9 cellular contexts compared by ENCODE assay signal in genomic region chr12:111056618-111057521, GRCh38. TPM values are rescaled to one million over a fixed set of nuclear protein-coding genes. Genes with fewer than 3 reads are reported as not detected.
A peak's percentile ranks its signal among the peaks of the same experiment; 100 is the strongest.
DNase-seq lines count a peak whose midpoint lies in the region; ATAC-seq, FAIRE-seq and TF ChIP-seq lines count a peak whose summit lies in the region.
"Had no signal": no experiment of that assay in that cellular context is flagged by ENCODE, and none has a peak within 500 bp of the region (broad histone marks: within the 10 kb centered on the region; RNA-seq: fewer than 3 reads in every experiment).

No MANE protein-coding gene starts in this region.

- peaks cover 18% of the 10 kb centered on the region for H3K36me3 Mint-ChIP-seq in T-helper 1 cell treated with Interleukin-12 subunit alpha and Interleukin-12 subunit beta and Interleukin-4 antibody, amounts not matched to agents 30 μg/mL and 1 μg/mL, for 36 hours (ENCODE audit: low read depth)
- peaks cover 13% of the 10 kb centered on the region for H3K36me3 Mint-ChIP-seq in activated naive CD8-positive, alpha-beta T cell treated with anti-CD3 and anti-CD28 coated beads for 36 hours
- no peaks in the 10 kb centered on the region for H3K36me3 Mint-ChIP-seq in HFFc6 (ENCODE audit: low read depth)

- no peaks in the 10 kb centered on the region for H3K36me3 ChIP-seq in MM.1S (replicated peaks; ENCODE audit: insufficient read depth, low read length)
- H3K36me3 ChIP-seq: upper lobe of left lung had no signal

- H3K4me2 ChIP-seq in MM.1S (ENCODE audit: low read depth, low read length), result no peak overlapping the region

- H3K4me3 Mint-ChIP-seq in T-helper 1 cell treated with Interleukin-12 subunit alpha and Interleukin-12 subunit beta and Interleukin-4 antibody, amounts not matched to agents 30 μg/mL and 1 μg/mL, for 36 hours, result peak overlapping the region; percentile 43
- peak overlapping the region; percentile 2 for H3K4me3 Mint-ChIP-seq in activated naive CD8-positive, alpha-beta T cell treated with anti-CD3 and anti-CD28 coated beads for 36 hours
- H3K4me3 Mint-ChIP-seq in HFFc6, result no peak overlapping the region

- peaks cover 26% of the 10 kb centered on the region for H3K9me3 Mint-ChIP-seq in T-helper 1 cell treated with Interleukin-12 subunit alpha and Interleukin-12 subunit beta and Interleukin-4 antibody, amounts not matched to agents 30 μg/mL and 1 μg/mL, for 36 hours
- peaks cover 13% of the 10 kb centered on the region for H3K9me3 Mint-ChIP-seq in activated naive CD8-positive, alpha-beta T cell treated with anti-CD3 and anti-CD28 coated beads for 36 hours
- H3K9me3 Mint-ChIP-seq in HFFc6, result no peaks in the 10 kb centered on the region

- TF ChIP-seq CTCF in MM.1S (IDR thresholded peaks at IDR 0.05; ENCODE audit: low read length) (no peak), HFFc6 (IDR thresholded peaks at IDR 0.05) (no peak)

- FAIRE-seq in GM12892 (lab: Jason Lieb, UNC) (peak; percentile 92), H54 (lab: Jason Lieb, UNC) (no peak)

- TF ChIP-seq POLR2A in GM12892 (IDR thresholded peaks at IDR 0.05; ENCODE audit: low read depth, low read length) (no peak), H54 (IDR thresholded peaks at IDR 0.05; ENCODE audit: low read depth, low read length) (no peak)

- no peak for ATAC-seq in HG03139 (IDR thresholded peaks at IDR 0.05; ENCODE audit: unreplicated experiment)

- H3K9me2 ChIP-seq in MM.1S (replicated peaks; ENCODE audit: insufficient read depth, low read length), result no peaks in the 10 kb centered on the region

- H3K27me3 ChIP-seq in MM.1S (replicated peaks; ENCODE audit: insufficient read depth, low read length), result no peaks in the 10 kb centered on the region
- H3K27me3 ChIP-seq: upper lobe of left lung had no signal

- H3F3A ChIP-seq in MM.1S (ENCODE audit: insufficient read depth, low read length), result no peaks in the 10 kb centered on the region

- no peak overlapping the region for H3K9ac ChIP-seq in MM.1S (ENCODE audit: low read length)

- peak overlapping the region; percentile 100 for H3K27ac Mint-ChIP-seq in T-helper 1 cell treated with Interleukin-12 subunit alpha and Interleukin-12 subunit beta and Interleukin-4 antibody, amounts not matched to agents 30 μg/mL and 1 μg/mL, for 36 hours
- H3K27ac Mint-ChIP-seq in activated naive CD8-positive, alpha-beta T cell treated with anti-CD3 and anti-CD28 coated beads for 36 hours, result peak overlapping the region; percentile 95
- no peak overlapping the region for H3K27ac Mint-ChIP-seq in HFFc6

- H2AFZ ChIP-seq in MM.1S (ENCODE audit: low read length), result no peak overlapping the region

- H3K27me3 Mint-ChIP-seq in T-helper 1 cell treated with Interleukin-12 subunit alpha and Interleukin-12 subunit beta and Interleukin-4 antibody, amounts not matched to agents 30 μg/mL and 1 μg/mL, for 36 hours (ENCODE audit: low read depth), result peaks cover 7% of the 10 kb centered on the region
- no peaks in the 10 kb centered on the region for H3K27me3 Mint-ChIP-seq in activated naive CD8-positive, alpha-beta T cell treated with anti-CD3 and anti-CD28 coated beads for 36 hours
- peaks cover 14% of the 10 kb centered on the region for H3K27me3 Mint-ChIP-seq in HFFc6 (ENCODE audit: insufficient read depth)

- no peaks in the 10 kb centered on the region for H3K79me2 ChIP-seq in MM.1S (ENCODE audit: low read length)

- H4K20me1 ChIP-seq in MM.1S (ENCODE audit: insufficient read depth, low read length), result no peaks in the 10 kb centered on the region

- 0 out of 2 replicates have a peak, but pooled peaks cover 6% of the 10 kb centered on the region for H3K4me1 ChIP-seq in MM.1S (ENCODE audit: low read length)
- H3K4me1 ChIP-seq: upper lobe of left lung had no signal

- DNase-seq in GM12892 (ENCODE audit: insufficient read length) (peak; percentile 41), MM.1S (no peak), HFFc6 (no peak), H54 (ENCODE audit: insufficient read length, low spot score) (no peak)
- DNase-seq in activated naive CD8-positive, alpha-beta T cell treated with anti-CD3 and anti-CD28 coated beads for 36 hours, result peak; percentile 68
- DNase-seq in stimulated activated CD4-positive, alpha-beta T cell treated with anti-CD3 and anti-CD28 coated beads, Interleukin-2, amount 100 ng/mL, for 24 hours, result peak; percentile 61 to 63

- peaks cover 26% of the 10 kb centered on the region for H3K4me1 Mint-ChIP-seq in T-helper 1 cell treated with Interleukin-12 subunit alpha and Interleukin-12 subunit beta and Interleukin-4 antibody, amounts not matched to agents 30 μg/mL and 1 μg/mL, for 36 hours (ENCODE audit: low read depth)
- peaks cover 21% of the 10 kb centered on the region for H3K4me1 Mint-ChIP-seq in activated naive CD8-positive, alpha-beta T cell treated with anti-CD3 and anti-CD28 coated beads for 36 hours
- no peaks in the 10 kb centered on the region for H3K4me1 Mint-ChIP-seq in HFFc6 (ENCODE audit: low read depth)

- no peak overlapping the region for H3K27ac ChIP-seq in MM.1S (ENCODE audit: low read length)

- H3K9me3 ChIP-seq in MM.1S (replicated peaks; ENCODE audit: insufficient read depth, low read length), result no peaks in the 10 kb centered on the region
- H3K9me3 ChIP-seq: upper lobe of left lung had no signal

- no peak overlapping the region for H3K4me3 ChIP-seq in MM.1S (ENCODE audit: low read length)
- H3K4me3 ChIP-seq: upper lobe of left lung had no signal

RNA-seq across cellular contexts. Expression of gene CUX2, which starts 22.9 kb away (rescaled TPM):
- polyA plus RNA-seq in GM12892 (2012; ENCODE audit: missing spikeins), result 2.0 TPM
- under 1 TPM in 1 of 2 experiments, not detected in 1; 0.02 TPM for total RNA-seq in activated naive CD8-positive, alpha-beta T cell treated with anti-CD3 and anti-CD28 coated beads for 36 hours
- total RNA-seq in HFFc6 (2021; fragmentation: NEBNext Ultra II Directional; extraction: Animal tissue kit (Norgen Biotek cat#: 25700)), result not detected

Comparison
In these comparisons a context has a peak if more than half of its experiments do, and no peak if none do; other contexts are left out.
1. DNase-seq: peak in GM12892 (single experiment), activated naive CD8-positive, alpha-beta T cell treated with anti-CD3 and anti-CD28 coated beads for 36 hours (single experiment) and stimulated activated CD4-positive, alpha-beta T cell treated with anti-CD3 and anti-CD28 coated beads, Interleukin-2, amount 100 ng/mL, for 24 hours (2 of 2); none in MM.1S (single experiment), HFFc6 (single experiment) and H54 (single experiment).